In the genomic region with DNA sequence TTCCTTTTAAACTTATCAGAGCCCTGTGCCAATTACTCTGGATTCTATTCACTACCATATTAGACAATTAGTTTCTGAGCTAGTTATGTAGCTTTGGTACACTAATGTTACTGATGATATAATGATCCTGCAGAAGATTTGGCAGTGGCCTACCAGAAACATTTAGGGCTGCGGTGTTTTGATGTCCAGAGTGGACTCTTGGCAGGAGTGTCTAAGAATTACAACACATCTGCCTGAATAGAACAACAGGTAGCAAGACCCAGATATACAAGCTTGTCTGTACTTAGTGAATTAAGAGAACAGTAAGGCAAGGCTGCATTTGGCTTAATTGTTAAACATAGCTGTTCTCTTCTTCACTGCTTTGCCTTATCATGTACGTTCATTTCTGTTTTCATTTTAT, we compare ENCODE assay signal across 24 cellular contexts.
DNase-seq lines count a peak whose midpoint lies in the region; ATAC-seq, FAIRE-seq and TF ChIP-seq lines count a peak whose summit lies in the region.
"Had no signal": no experiment of that assay in that cellular context is flagged by ENCODE, and none has a peak within 500 bp of the region (broad histone marks: within the 10 kb centered on the region; RNA-seq: fewer than 3 reads in every experiment).

No MANE protein-coding gene starts in this region.

- H3K27me3 Mint-ChIP-seq in astrocyte (ENCODE audit: low read depth, unreplicated experiment) (no peaks in the 10 kb centered on the region), nephron (ENCODE audit: low read depth) (no peaks in the 10 kb centered on the region)
- H3K27me3 Mint-ChIP-seq: CD4-positive, CD25-positive, alpha-beta regulatory T cell had no signal

- H2AFZ ChIP-seq in HepG2 (ENCODE audit: low read length) = no peak overlapping the region
- H2AFZ ChIP-seq in astrocyte (ENCODE audit: low read depth, low read length) = no peak overlapping the region
- H2AFZ ChIP-seq: PC-9 had no signal

- H3K36me3 Mint-ChIP-seq in astrocyte (ENCODE audit: low read depth, unreplicated experiment) (no peaks in the 10 kb centered on the region), nephron (ENCODE audit: low read depth) (no peaks in the 10 kb centered on the region)
- H3K36me3 Mint-ChIP-seq: CD4-positive, CD25-positive, alpha-beta regulatory T cell had no signal

- POLR2A ChIA-PET in HepG2 (lab: Yijun Ruan, JAX) = no interaction called here

- FAIRE-seq in HepG2 (lab: Jason Lieb, UNC) (no peak), astrocyte (lab: Jason Lieb, UNC) (no peak)
- FAIRE-seq: GM12892 had no signal

- no TSS peak for BruUV-seq in HepG2 (replicated peaks; lab: Mats Ljungman, UMichigan)

- DNase-seq in right lobe of liver (peak in 1 of 3 donors; percentile 44), HepG2 (ENCODE audit: low spot score) (no peak), astrocyte (ENCODE audit: low read depth) (peak; percentile 16), tibial nerve (ENCODE audit: low spot score in 2 of 2) (no peak), SHP77 (lab: John Stamatoyannopoulos, UW) (no peak)
- no peak for DNase-seq in stimulated activated CD4-positive, alpha-beta T cell treated with anti-CD3 and anti-CD28 coated beads, Interleukin-4, amount 100 ng/mL, for 1 hour
- DNase-seq: CD4-positive, CD25-positive, alpha-beta regulatory T cell; DMS153; DND-41; GM23248; H9; HFFc6; NCI-H1092; NCI-H1417 treated with DMSO at 0.1 percent for 48 hours; NCI-H1694 treated with DMSO at 0.1 percent for 48 hours; NCI-H2081; NCI-H226; NCI-H510A; PC-9 had no signal

- H3K27me3 ChIP-seq in right lobe of liver = no peaks in the 10 kb centered on the region
- no peaks in the 10 kb centered on the region for H3K27me3 ChIP-seq in HepG2 (ENCODE audit: control insufficient read depth in 1 of 2, insufficient read depth in 2 of 2, low read length in 2 of 2)
- no peaks in the 10 kb centered on the region for H3K27me3 ChIP-seq in astrocyte (ENCODE audit: insufficient read depth, low read length)
- H3K27me3 ChIP-seq in tibial nerve = no peaks in the 10 kb centered on the region

- intact Hi-C loops in right lobe of liver (cut with DNase I) = no loop called here
- intact Hi-C loops in HepG2 (cut with micrococcal nuclease; ENCODE audit: unreplicated experiment) = no loop called here

- WGBS in right lobe of liver (ENCODE audit: insufficient coverage, low coverage, low lambda C conversion rate, missing lambda C conversion rate) = 39% methylated on average over 2 of the region's 2 CpGs
- 17% methylated on average over 2 of the region's 2 CpGs for WGBS in HepG2 (ENCODE audit: low lambda C conversion rate)
- 74 to 80% methylated on average over 2 of the region's 2 CpGs for WGBS in tibial nerve, 2 donors

- H3K27ac ChIP-seq in right lobe of liver (no peak overlapping the region), HepG2 (ENCODE audit: extremely low read length, insufficient read depth, low read length) (no peak overlapping the region), astrocyte (ENCODE audit: low read depth, low read length) (no peak overlapping the region), tibial nerve (no peak overlapping the region)
- H3K27ac ChIP-seq: HL-60, PC-9 had no signal

- no peak overlapping the region for H3K9ac ChIP-seq in HepG2 (ENCODE audit: insufficient read depth, low read depth, low read length)
- no peak overlapping the region for H3K9ac ChIP-seq in astrocyte (ENCODE audit: low read length)

- ATAC-seq in right lobe of liver = peak; percentile 71 to 97 (median 88)
- ATAC-seq in HepG2 = no peak
- ATAC-seq in GM21576 (IDR thresholded peaks at IDR 0.05; ENCODE audit: unreplicated experiment) = no peak
- ATAC-seq: Right ventricle myocardium inferior had no signal

- in situ Hi-C loops in HepG2 (cut with HindIII; ENCODE audit: extremely low pct_ligation_motif_present, low pct_unique_long_range_greater_than_20kb) = no loop called here

- peaks cover 28% of the 10 kb centered on the region for H3K4me1 Mint-ChIP-seq in astrocyte (ENCODE audit: low read depth, unreplicated experiment)
- H3K4me1 Mint-ChIP-seq in nephron = peaks cover 31% of the 10 kb centered on the region
- H3K4me1 Mint-ChIP-seq: CD4-positive, CD25-positive, alpha-beta regulatory T cell; H9 had no signal

- H4K20me1 ChIP-seq in HepG2 (ENCODE audit: insufficient read depth, low read length) (no peaks in the 10 kb centered on the region), astrocyte (ENCODE audit: insufficient read depth, low read length) (no peaks in the 10 kb centered on the region)

- H3K79me2 ChIP-seq in HepG2 (ENCODE audit: insufficient read depth, low read length) = no peaks in the 10 kb centered on the region
- no peaks in the 10 kb centered on the region for H3K79me2 ChIP-seq in astrocyte (ENCODE audit: insufficient read depth, low read length)

- H3K9me3 Mint-ChIP-seq in astrocyte (ENCODE audit: unreplicated experiment) = no peaks in the 10 kb centered on the region
- peaks cover 4% of the 10 kb centered on the region for H3K9me3 Mint-ChIP-seq in nephron

- TF ChIP-seq EP300 in HepG2 (IDR thresholded peaks at IDR 0.05; ENCODE audit: low read depth in 2 of 2, low read length in 2 of 2) (no peak), HepG2 (CRISPR knock-in tag; IDR thresholded peaks at IDR 0.05; ENCODE audit: borderline replicate concordance) (no peak), tibial nerve (IDR thresholded peaks at IDR 0.05) (no peak)

- H3K9me3 ChIP-seq in right lobe of liver (no peaks in the 10 kb centered on the region), HepG2 (ENCODE audit: low read length) (peaks cover 27% of the 10 kb centered on the region), astrocyte (ENCODE audit: insufficient read depth, low read depth, low read length) (no peaks in the 10 kb centered on the region), tibial nerve (no peaks in the 10 kb centered on the region)

- H3K27ac Mint-ChIP-seq in astrocyte (ENCODE audit: unreplicated experiment) (no peak overlapping the region), nephron (peak overlapping the region; percentile 88 to 97 (median 92))
- H3K27ac Mint-ChIP-seq: CD4-positive, CD25-positive, alpha-beta regulatory T cell; H9; HFFc6 had no signal

- TF ChIP-seq POLR2A in right lobe of liver (IDR thresholded peaks at IDR 0.05) (no peak), HepG2 (IDR thresholded peaks at IDR 0.05; ENCODE audit: insufficient read depth in 1 of 2, low read depth in 2 of 2, low read length in 2 of 2) (no peak), tibial nerve (IDR thresholded peaks at IDR 0.05) (no peak)

- H3K4me2 ChIP-seq in HepG2 (ENCODE audit: low read depth, low read length) (no peak overlapping the region), astrocyte (ENCODE audit: low read length) (no peak overlapping the region)
- H3K4me2 ChIP-seq: PC-9 had no signal

- H3K36me3 ChIP-seq in right lobe of liver = no peaks in the 10 kb centered on the region
- no peaks in the 10 kb centered on the region for H3K36me3 ChIP-seq in HepG2 (replicated peaks in 1 of 2; ENCODE audit: control insufficient read depth in 1 of 2, insufficient read depth in 2 of 2, low read length in 2 of 2)
- no peaks in the 10 kb centered on the region for H3K36me3 ChIP-seq in astrocyte (ENCODE audit: insufficient read depth, low read length)
- no peaks in the 10 kb centered on the region for H3K36me3 ChIP-seq in tibial nerve

- H3K4me1 ChIP-seq in right lobe of liver = peaks cover 0 to 5% (median 0%) of the 10 kb centered on the region in 4 donors
- no peaks in the 10 kb centered on the region for H3K4me1 ChIP-seq in HepG2 (ENCODE audit: insufficient read depth, low read length)
- no peaks in the 10 kb centered on the region for H3K4me1 ChIP-seq in astrocyte (ENCODE audit: insufficient read depth, low read length)
- H3K4me1 ChIP-seq in tibial nerve = no peaks in the 10 kb centered on the region

- H3K4me3 ChIP-seq in right lobe of liver (no peak overlapping the region), HepG2 (replicated peaks in 1 of 3; ENCODE audit: insufficient read depth in 1 of 3, low read depth in 2 of 3, low read length in 3 of 3) (no peak overlapping the region), astrocyte (ENCODE audit: insufficient read depth, low read depth, low read length) (no peak overlapping the region), tibial nerve (no peak overlapping the region)
- H3K4me3 ChIP-seq: GM23248, PC-9 had no signal

- CTCF ChIA-PET in HepG2 (lab: Yijun Ruan, JAX; ENCODE audit: low intra/inter-chr PET ratio, low total read pairs) = no interaction called here

- H3K4me3 Mint-ChIP-seq in astrocyte (ENCODE audit: unreplicated experiment) = no peak overlapping the region
- H3K4me3 Mint-ChIP-seq in nephron = no peak overlapping the region
- H3K4me3 Mint-ChIP-seq: CD4-positive, CD25-positive, alpha-beta regulatory T cell; H9; HFFc6 had no signal

- no peak for TF ChIP-seq RAD21 in HepG2 (CRISPR knock-in tag; IDR thresholded peaks at IDR 0.05)

- no peak for TF ChIP-seq CTCF in right lobe of liver (IDR thresholded peaks at IDR 0.05)
- TF ChIP-seq CTCF in HepG2 (CRISPR knock-in tag; IDR thresholded peaks at IDR 0.05) = no peak
- TF ChIP-seq CTCF in astrocyte (IDR thresholded peaks at IDR 0.05; ENCODE audit: insufficient read depth, low read depth, low read length) = no peak
- TF ChIP-seq CTCF in nephron (IDR thresholded peaks at IDR 0.05; ENCODE audit: unreplicated experiment in 3 of 3) = no peak
- no peak for TF ChIP-seq CTCF in tibial nerve (IDR thresholded peaks at IDR 0.05)

TF ChIP-seq in HepG2, 621 proteins besides CTCF, POLR2A, EP300 and RAD21:
- TF ChIP-seq SIX4 (CRISPR knock-in tag; IDR thresholded peaks at IDR 0.05) = no peak
- no peak for TF ChIP-seq ZNF441 (CRISPR knock-in tag; IDR thresholded peaks at IDR 0.05; ENCODE audit: borderline replicate concordance)
- TF ChIP-seq RBAK (CRISPR knock-in tag; IDR thresholded peaks at IDR 0.05) = no peak
- TF ChIP-seq SRF (IDR thresholded peaks at IDR 0.05; ENCODE audit: low read depth, low read length) = no peak
- TF ChIP-seq ZNF567 (CRISPR knock-in tag; IDR thresholded peaks at IDR 0.05; ENCODE audit: borderline replicate concordance) = no peak
- no peak for TF ChIP-seq MAFK (conservative IDR thresholded peaks at IDR 0.05 in 1 of 2, IDR thresholded peaks at IDR 0.05 in 1 of 2; ENCODE audit: low read length in 2 of 2)
- TF ChIP-seq NBN (conservative IDR thresholded peaks at IDR 0.05) = no peak
- no peak for TF ChIP-seq SUZ12 (IDR thresholded peaks at IDR 0.05; ENCODE audit: low read depth, low read length)
- no peak for TF ChIP-seq ZNF780A (CRISPR knock-in tag; IDR thresholded peaks at IDR 0.05)
- TF ChIP-seq GPBP1L1 (CRISPR knock-in tag; IDR thresholded peaks at IDR 0.05) = no peak
- TF ChIP-seq ZNF629 (CRISPR knock-in tag; conservative IDR thresholded peaks at IDR 0.05) = no peak

Comparison
In these comparisons a context has a peak if more than half of its experiments do, and no peak if none do; other contexts are left out.
1. ATAC-seq: peak in right lobe of liver (4 of 4); none in HepG2 (single experiment) and GM21576 (single experiment).